In genomic region chr7:149741629-149742028, GRCh38 we compare ENCODE assay signal across 8 cellular contexts. TPM values are rescaled to one million over a fixed set of nuclear protein-coding genes. Genes with fewer than 3 reads are reported as not detected.
A peak's percentile ranks its signal among the peaks of the same experiment; 100 is the strongest.
DNase-seq lines count a peak whose midpoint lies in the region; ATAC-seq and TF ChIP-seq lines count a peak whose summit lies in the region.

No MANE protein-coding gene starts in this region.

- TF ChIP-seq CTCF in Peyer's patch (IDR thresholded peaks at IDR 0.05) (no peak), esophagus squamous epithelium (IDR thresholded peaks at IDR 0.05) (no peak), sigmoid colon (IDR thresholded peaks at IDR 0.05) (no peak)

- H3K9me3 ChIP-seq in Peyer's patch: no peaks in the 10 kb centered on the region
- H3K9me3 ChIP-seq in esophagus squamous epithelium: no peaks in the 10 kb centered on the region
- no peaks in the 10 kb centered on the region for H3K9me3 ChIP-seq in sigmoid colon

- peak; percentile 28 to 43 for ATAC-seq in activated naive CD4-positive, alpha-beta T cell treated with anti-CD3 and anti-CD28 coated beads, Interleukin-2, amount 50 U/mL, for 72 hours
- no peak for ATAC-seq in GM19395 (IDR thresholded peaks at IDR 0.05; ENCODE audit: unreplicated experiment)
- ATAC-seq in GM18498 (IDR thresholded peaks at IDR 0.05; ENCODE audit: unreplicated experiment): no peak

- peak overlapping the region in 1 of 2 donors; percentile 4 for H3K27ac Mint-ChIP-seq in activated naive CD4-positive, alpha-beta T cell treated with anti-CD3 and anti-CD28 coated beads, Interleukin-2, amount 50 U/mL, for 72 hours

- TF ChIP-seq POLR2A in Peyer's patch (IDR thresholded peaks at IDR 0.05) (no peak), esophagus squamous epithelium (IDR thresholded peaks at IDR 0.05) (no peak), sigmoid colon (IDR thresholded peaks at IDR 0.05) (no peak)

- no peaks in the 10 kb centered on the region for H3K9me3 Mint-ChIP-seq in activated naive CD4-positive, alpha-beta T cell treated with anti-CD3 and anti-CD28 coated beads, Interleukin-2, amount 50 U/mL, for 72 hours

- peaks cover 0 to 10% (median 3%) of the 10 kb centered on the region in 4 donors for H3K4me1 ChIP-seq in Peyer's patch
- H3K4me1 ChIP-seq in esophagus squamous epithelium: peaks cover 4 to 12% (median 10%) of the 10 kb centered on the region in 3 donors
- H3K4me1 ChIP-seq in sigmoid colon: peaks cover 0 to 14% (median 11%) of the 10 kb centered on the region in 4 donors

- WGBS in esophagus squamous epithelium, 2 donors: 13 to 24% methylated on average over 5 to 12 of the region's 13 CpGs
- WGBS in sigmoid colon, 2 donors: 11 to 25% methylated on average over 13 of the region's 13 CpGs

- H3K4me3 ChIP-seq in Peyer's patch (peak overlapping the region; percentile 10 to 50 (median 24)), esophagus squamous epithelium (peak overlapping the region in 3 of 4 donors; percentile 25 to 45 (median 26)), sigmoid colon (peak overlapping the region; percentile 18 to 40 (median 31))

- no peaks in the 10 kb centered on the region for H3K36me3 Mint-ChIP-seq in activated naive CD4-positive, alpha-beta T cell treated with anti-CD3 and anti-CD28 coated beads, Interleukin-2, amount 50 U/mL, for 72 hours

- no peak for DNase-seq in activated naive CD4-positive, alpha-beta T cell treated with anti-CD3 and anti-CD28 coated beads, Interleukin-2, amount 50 U/mL, for 72 hours (ENCODE audit: low spot score in 2 of 2)
- DNase-seq in activated naive CD4-positive, alpha-beta T cell treated with Interleukin-2 at 50 U/mL for 16 hours: no peak
- DNase-seq in Peyer's patch (peak in 1 of 3 donors; percentile 43), esophagus squamous epithelium (lab: John Stamatoyannopoulos, UW) (no peak), sigmoid colon (no peak), GM19240 (ENCODE audit: insufficient read length, low spot score) (no peak)

- H3K27ac ChIP-seq in Peyer's patch: no peak overlapping the region
- H3K27ac ChIP-seq in esophagus squamous epithelium: no peak overlapping the region
- peak overlapping the region in 1 of 4 donors; percentile 16 for H3K27ac ChIP-seq in sigmoid colon

- no peaks in the 10 kb centered on the region for H3K27me3 ChIP-seq in Peyer's patch
- peaks cover 0 to 40% (median 0%) of the 10 kb centered on the region in 4 donors for H3K27me3 ChIP-seq in esophagus squamous epithelium
- peaks cover 0 to 13% (median 0%) of the 10 kb centered on the region in 3 donors for H3K27me3 ChIP-seq in sigmoid colon

- TF ChIP-seq EP300 in sigmoid colon (IDR thresholded peaks at IDR 0.05): no peak

- intact Hi-C loops in esophagus squamous epithelium (cut with DNase I) (loop anchor here (10.0 kb wide), 1 partner anchor 77 kb away; no protein-coding TSS in a partner anchor), sigmoid colon (cut with DNase I) (loop anchor here (1.0 to 5.0 kb wide), 2 partner anchors 78 to 114 kb away; no protein-coding TSS in a partner anchor)

- no peaks in the 10 kb centered on the region for H3K36me3 ChIP-seq in Peyer's patch
- no peaks in the 10 kb centered on the region for H3K36me3 ChIP-seq in esophagus squamous epithelium
- no peaks in the 10 kb centered on the region for H3K36me3 ChIP-seq in sigmoid colon

RNA-seq across cellular contexts. Expression of gene ZNF467, which starts 31.8 kb away (rescaled TPM):
- total RNA-seq in activated naive CD4-positive, alpha-beta T cell treated with anti-CD3 and anti-CD28 coated beads, Interleukin-2, amount 50 U/mL, for 72 hours: under 1 TPM; 0.23 to 0.25 TPM
- total RNA-seq in Peyer's patch: 1 to 10 TPM in 3 of 4 donors, under 1 TPM in 1; 0.35 to 4.7 (median 3.1) TPM
- 1 to 10 TPM; 1.2 to 4.4 (median 2.0) TPM for total RNA-seq in esophagus squamous epithelium
- 10 to 100 TPM in 1 of 4 donors, 1 to 10 TPM in 3; 7.1 to 15.7 (median 9.2) TPM for total RNA-seq in sigmoid colon
- polyA plus RNA-seq in sigmoid colon: 1 to 10 TPM; 3.0 to 4.6 (median 3.5) TPM

Comparison
In these comparisons a context has a peak if more than half of its experiments do, and no peak if none do; other contexts are left out.
1. ATAC-seq: peak in activated naive CD4-positive, alpha-beta T cell treated with anti-CD3 and anti-CD28 coated beads, Interleukin-2, amount 50 U/mL, for 72 hours (2 of 2); none in GM19395 (single experiment) and GM18498 (single experiment).
2. Peak in every context shown above with its lines, with median percentiles within 50 percentile points of each other: H3K4me3 ChIP-seq.